25 cellular contexts compared by ENCODE assay signal in genomic region chr6:30641048-30641447, GRCh38. TPM values are rescaled to one million over a fixed set of nuclear protein-coding genes. Genes with fewer than 3 reads are reported as not detected.
A peak's percentile ranks its signal among the peaks of the same experiment; 100 is the strongest.
DNase-seq lines count a peak whose midpoint lies in the region; ATAC-seq and TF ChIP-seq lines count a peak whose summit lies in the region.
"Had no signal": no experiment of that assay in that cellular context is flagged by ENCODE, and none has a peak within 500 bp of the region (broad histone marks: within the 10 kb centered on the region; RNA-seq: fewer than 3 reads in every experiment).

No MANE protein-coding gene starts in this region.

- H3K27ac ChIP-seq in H9 (ENCODE audit: insufficient read length, low read depth, low read length): no peak overlapping the region
- H3K27ac ChIP-seq: breast epithelium, colonic mucosa, foreskin keratinocyte had no signal

- no peaks in the 10 kb centered on the region for H3K79me1 ChIP-seq in H9 (ENCODE audit: insufficient read depth, low read depth, low read length, poor library complexity, severe bottlenecking)

- H2AK5ac ChIP-seq in H9 (ENCODE audit: insufficient read length, low read length): no peak overlapping the region

- POLR2A ChIA-PET in GM10248 (lab: Yijun Ruan, JAX): interaction anchor here (0.5 kb wide), 2 partner anchors 13 to 857 kb away, joined by 3 to 6 read pairs; no protein-coding TSS in a partner anchor

- peaks cover 61% of the 10 kb centered on the region for H3K36me3 Mint-ChIP-seq in activated T-cell treated with anti-CD3 and anti-CD28 coated beads, Interleukin-2, amount 50 U/mL, for 24 hours (ENCODE audit: low read depth)
- peaks cover 17% of the 10 kb centered on the region for H3K36me3 Mint-ChIP-seq in activated T-cell treated with anti-CD3 and anti-CD28 coated beads, Interleukin-2, amount 50 U/mL, for 4 hours (ENCODE audit: insufficient read depth)
- peaks cover 28% of the 10 kb centered on the region for H3K36me3 Mint-ChIP-seq in activated T-helper 1 cell treated with anti-CD3 and anti-CD28 coated beads, Interleukin-12 subunit alpha, Interleukin-12 subunit beta, Interleukin-2, Interleukin-4 antibody, amounts not matched to agents 30 ng/mL and 10 ng/mL and 1 ng/mL, durations not matched to agents 14 hours and 24 hours and 36 hours (ENCODE audit: low read depth)
- peaks cover 10% of the 10 kb centered on the region for H3K36me3 Mint-ChIP-seq in neural crest cell (ENCODE audit: low read depth)
- H3K36me3 Mint-ChIP-seq in H9 (ENCODE audit: insufficient read depth in 1 of 3, low read depth in 3 of 3): peaks cover 12 to 71% (median 57%) of the 10 kb centered on the region in 3 experiments; a peak in 6 of 7 replicates

- H2BK120ac ChIP-seq in H9 (ENCODE audit: low read depth, low read length, poor library complexity, severe bottlenecking): no peak overlapping the region

- H4K20me1 ChIP-seq in H9 (ENCODE audit: control insufficient read depth, insufficient read depth, insufficient read length): no peaks in the 10 kb centered on the region

- H2BK12ac ChIP-seq in H9 (ENCODE audit: insufficient read length, low read depth, low read length): no peak overlapping the region

- H2AFZ ChIP-seq in H9 (ENCODE audit: low read length): no peak overlapping the region

- H3K9me3 ChIP-seq in H9 (ENCODE audit: control insufficient read depth, low read depth, low read length): no peaks in the 10 kb centered on the region
- H3K9me3 ChIP-seq: breast epithelium, colonic mucosa, HAP-1, SK-N-SH had no signal

- CTCF ChIA-PET in GM10248 (lab: Yijun Ruan, JAX): interaction anchor here (0.7 to 1.4 kb wide), 4 partner anchors 19 to 38 kb away, joined by 3 to 5 read pairs (median 3); partner anchors contain the start of gene DHX16

- no peak overlapping the region for H4K91ac ChIP-seq in H9 (ENCODE audit: insufficient read length, low read depth, low read length)

- no peak overlapping the region for H3K56ac ChIP-seq in H9 (ENCODE audit: insufficient read length, low read depth, low read length)

- no peaks in the 10 kb centered on the region for H3K4me1 ChIP-seq in H9 (ENCODE audit: insufficient read depth, low read length)
- H3K4me1 ChIP-seq: breast epithelium, foreskin keratinocyte had no signal

- no peak overlapping the region for H3T11ph ChIP-seq in H9 (ENCODE audit: low read length)

- H3K79me2 ChIP-seq in H9 (ENCODE audit: insufficient read depth, low read length): no peaks in the 10 kb centered on the region

- peaks cover 24% of the 10 kb centered on the region for H3K4me1 Mint-ChIP-seq in activated T-cell treated with anti-CD3 and anti-CD28 coated beads, Interleukin-2, amount 50 U/mL, for 24 hours (ENCODE audit: low read depth)
- peaks cover 23% of the 10 kb centered on the region for H3K4me1 Mint-ChIP-seq in activated T-cell treated with anti-CD3 and anti-CD28 coated beads, Interleukin-2, amount 50 U/mL, for 4 hours (ENCODE audit: low read depth)
- peaks cover 25% of the 10 kb centered on the region for H3K4me1 Mint-ChIP-seq in activated T-helper 1 cell treated with anti-CD3 and anti-CD28 coated beads, Interleukin-12 subunit alpha, Interleukin-12 subunit beta, Interleukin-2, Interleukin-4 antibody, amounts not matched to agents 30 ng/mL and 10 ng/mL and 1 ng/mL, durations not matched to agents 14 hours and 24 hours and 36 hours (ENCODE audit: low read depth)
- peaks cover 7% of the 10 kb centered on the region for H3K4me1 Mint-ChIP-seq in neural crest cell
- H3K4me1 Mint-ChIP-seq in H9: peaks cover 5% of the 10 kb centered on the region in 2 experiments

- H2BK20ac ChIP-seq in H9 (ENCODE audit: low read depth, low read length, poor library complexity, severe bottlenecking): no peak overlapping the region

- no peak overlapping the region for H3K23ac ChIP-seq in H9 (ENCODE audit: insufficient read length, low read depth, low read length)

- no peak overlapping the region for H2BK5ac ChIP-seq in H9 (ENCODE audit: insufficient read length, low read length)

- ATAC-seq in activated T-cell treated with anti-CD3 and anti-CD28 coated beads, Interleukin-2, amount 50 U/mL, for 4 hours: no peak
- no peak for ATAC-seq in Right ventricle myocardium inferior
- ATAC-seq: foreskin keratinocyte had no signal

- H3K23me2 ChIP-seq in H9 (ENCODE audit: insufficient read length, low read depth, low read length, poor library complexity, severe bottlenecking): no peaks in the 10 kb centered on the region

- no peak overlapping the region for H3K18ac ChIP-seq in H9 (ENCODE audit: insufficient read length, low read depth, low read length)

- H3K27ac Mint-ChIP-seq in activated T-cell treated with anti-CD3 and anti-CD28 coated beads, Interleukin-2, amount 50 U/mL, for 24 hours: peak overlapping the region; percentile 41
- peak overlapping the region; percentile 67 for H3K27ac Mint-ChIP-seq in activated T-helper 1 cell treated with anti-CD3 and anti-CD28 coated beads, Interleukin-12 subunit alpha, Interleukin-12 subunit beta, Interleukin-2, Interleukin-4 antibody, amounts not matched to agents 30 ng/mL and 10 ng/mL and 1 ng/mL, durations not matched to agents 14 hours and 24 hours and 36 hours
- H3K27ac Mint-ChIP-seq in neural crest cell (ENCODE audit: unreplicated experiment): peak overlapping the region; percentile 84
- peak overlapping the region in 1 of 3 experiments; percentile 82; a peak in 3 of 7 replicates for H3K27ac Mint-ChIP-seq in H9
- H3K27ac Mint-ChIP-seq: memory B cell had no signal

- no peak for DNase-seq in activated T-cell treated with anti-CD3 and anti-CD28 coated beads, Interleukin-2, amount 50 U/mL, for 24 hours
- no peak for DNase-seq in activated T-cell treated with anti-CD3 and anti-CD28 coated beads, Interleukin-2, amount 50 U/mL, for 4 hours
- peak; percentile 70 for DNase-seq in Jurkat, Clone E6-1 (ENCODE audit: low read depth, low spot score)
- DNase-seq in activated T-helper 1 cell treated with anti-CD3 and anti-CD28 coated beads, Interleukin-12 subunit alpha, Interleukin-12 subunit beta, Interleukin-2, Interleukin-4 antibody, amounts not matched to agents 30 ng/mL and 10 ng/mL and 1 ng/mL, durations not matched to agents 14 hours and 24 hours and 36 hours (ENCODE audit: low spot score): no peak
- DNase-seq in neural crest cell (ENCODE audit: low read depth, low spot score): no peak
- DNase-seq in GM10248 (ENCODE audit: extremely low spot score): no peak
- DNase-seq in Right ventricle myocardium inferior (ENCODE audit: missing footprints): no peak
- DNase-seq in H9: no peak
- DNase-seq: activated effector memory CD4-positive, alpha-beta T cell treated with anti-CD3 and anti-CD28 coated beads, Interleukin-2, amount 50 U/mL, for 16 hours; amygdala; colonic mucosa; COR-L47; effector memory CD4-positive, alpha-beta T cell; foreskin keratinocyte; left colon; NCI-H2081 treated with DMSO at 0.1 percent for 48 hours; NCI-H345; NCI-H748 treated with DMSO at 0.1 percent for 48 hours; occipital lobe; RPMI8226; SK-N-SH; T-helper 9 cell had no signal

- no CpG with 5 or more reads among the region's 1 CpG for WGBS in H9 (ENCODE audit: extremely low coverage, insufficient read length, low lambda C conversion rate)

- H3K14ac ChIP-seq in H9 (ENCODE audit: insufficient read depth, low read length): no peak overlapping the region

- H3K4ac ChIP-seq in H9 (ENCODE audit: low read depth, low read length): no peak overlapping the region

- H4K8ac ChIP-seq in H9 (replicated peaks; ENCODE audit: insufficient read length, low read depth, low read length): no peak overlapping the region

- H2BK15ac ChIP-seq in H9 (ENCODE audit: low read depth, low read length): no peak overlapping the region

- no peak overlapping the region for H3K4me2 ChIP-seq in H9 (ENCODE audit: insufficient read depth, insufficient read length, low read length)
- H3K4me2 ChIP-seq: SK-N-SH had no signal

- H3K27me3 Mint-ChIP-seq in activated T-cell treated with anti-CD3 and anti-CD28 coated beads, Interleukin-2, amount 50 U/mL, for 24 hours: no peaks in the 10 kb centered on the region
- H3K27me3 Mint-ChIP-seq in activated T-cell treated with anti-CD3 and anti-CD28 coated beads, Interleukin-2, amount 50 U/mL, for 4 hours (ENCODE audit: low read depth): no peaks in the 10 kb centered on the region
- H3K27me3 Mint-ChIP-seq in activated T-helper 1 cell treated with anti-CD3 and anti-CD28 coated beads, Interleukin-12 subunit alpha, Interleukin-12 subunit beta, Interleukin-2, Interleukin-4 antibody, amounts not matched to agents 30 ng/mL and 10 ng/mL and 1 ng/mL, durations not matched to agents 14 hours and 24 hours and 36 hours (ENCODE audit: insufficient read depth): no peaks in the 10 kb centered on the region
- H3K27me3 Mint-ChIP-seq in neural crest cell (ENCODE audit: low read depth) (no peaks in the 10 kb centered on the region), H9 (ENCODE audit: low read depth) (no peaks in the 10 kb centered on the region)
- H3K27me3 Mint-ChIP-seq: memory B cell had no signal

- H4K5ac ChIP-seq in H9 (ENCODE audit: insufficient read length, low read depth, low read length): no peak overlapping the region

- H3K27me3 ChIP-seq in H9 (ENCODE audit: insufficient read depth, low read length): no peaks in the 10 kb centered on the region
- H3K27me3 ChIP-seq: breast epithelium, colonic mucosa, foreskin keratinocyte had no signal

- no peaks in the 10 kb centered on the region for H3K9me3 Mint-ChIP-seq in activated T-cell treated with anti-CD3 and anti-CD28 coated beads, Interleukin-2, amount 50 U/mL, for 24 hours
- no peaks in the 10 kb centered on the region for H3K9me3 Mint-ChIP-seq in activated T-cell treated with anti-CD3 and anti-CD28 coated beads, Interleukin-2, amount 50 U/mL, for 4 hours
- no peaks in the 10 kb centered on the region for H3K9me3 Mint-ChIP-seq in activated T-helper 1 cell treated with anti-CD3 and anti-CD28 coated beads, Interleukin-12 subunit alpha, Interleukin-12 subunit beta, Interleukin-2, Interleukin-4 antibody, amounts not matched to agents 30 ng/mL and 10 ng/mL and 1 ng/mL, durations not matched to agents 14 hours and 24 hours and 36 hours
- H3K9me3 Mint-ChIP-seq in neural crest cell (no peaks in the 10 kb centered on the region), H9 (no peaks in the 10 kb centered on the region)
- H3K9me3 Mint-ChIP-seq: memory B cell had no signal

- H3K9ac ChIP-seq in H9 (ENCODE audit: extremely low read depth, insufficient read length, low read length): no peak overlapping the region
- H3K9ac ChIP-seq: SK-N-SH had no signal

- no peak overlapping the region for H3K4me3 Mint-ChIP-seq in activated T-cell treated with anti-CD3 and anti-CD28 coated beads, Interleukin-2, amount 50 U/mL, for 24 hours
- no peak overlapping the region for H3K4me3 Mint-ChIP-seq in activated T-cell treated with anti-CD3 and anti-CD28 coated beads, Interleukin-2, amount 50 U/mL, for 4 hours
- H3K4me3 Mint-ChIP-seq in activated T-helper 1 cell treated with anti-CD3 and anti-CD28 coated beads, Interleukin-12 subunit alpha, Interleukin-12 subunit beta, Interleukin-2, Interleukin-4 antibody, amounts not matched to agents 30 ng/mL and 10 ng/mL and 1 ng/mL, durations not matched to agents 14 hours and 24 hours and 36 hours: no peak overlapping the region
- no peak overlapping the region for H3K4me3 Mint-ChIP-seq in neural crest cell
- no peak overlapping the region for H3K4me3 Mint-ChIP-seq in H9
- H3K4me3 Mint-ChIP-seq: memory B cell had no signal

- intact Hi-C loops in activated T-helper 1 cell treated with anti-CD3 and anti-CD28 coated beads, Interleukin-12 subunit alpha, Interleukin-12 subunit beta, Interleukin-2, Interleukin-4 antibody, amounts not matched to agents 30 ng/mL and 10 ng/mL and 1 ng/mL, durations not matched to agents 14 hours and 24 hours and 36 hours (cut with micrococcal nuclease): no loop called here
- intact Hi-C loops in Right ventricle myocardium inferior (cut with DNase I): no loop called here

- H3K4me3 ChIP-seq in Jurkat, Clone E6-1 (ENCODE audit: low read length): no peak overlapping the region
- H3K4me3 ChIP-seq: breast epithelium, colonic mucosa, HAP-1 had no signal

- no peak for TF ChIP-seq CTCF in neural crest cell (conservative IDR thresholded peaks at IDR 0.05)
- TF ChIP-seq CTCF in GM10248 (IDR thresholded peaks at IDR 0.05; ENCODE audit: control extremely low read depth, extremely low read depth, low read depth, missing control alignments): no peak
- TF ChIP-seq CTCF in H9 (conservative IDR thresholded peaks at IDR 0.05): no peak

RNA-seq across cellular contexts. Expression of gene C6orf136, which starts 5.9 kb away (rescaled TPM):
- total RNA-seq in activated T-cell treated with anti-CD3 and anti-CD28 coated beads, Interleukin-2, amount 50 U/mL, for 4 hours: 10 to 100 TPM; 34.7 to 36.7 (median 36.6) TPM
- 32.3 TPM for polyA plus RNA-seq in Jurkat, Clone E6-1 (2012; ENCODE audit: insufficient read depth, insufficient read length)
- total RNA-seq in activated T-helper 1 cell treated with anti-CD3 and anti-CD28 coated beads, Interleukin-12 subunit alpha, Interleukin-12 subunit beta, Interleukin-2, Interleukin-4 antibody, amounts not matched to agents 30 ng/mL and 10 ng/mL and 1 ng/mL, durations not matched to agents 14 hours and 24 hours and 36 hours: 23.9 and 36.0 TPM in 2 replicates
- total RNA-seq in neural crest cell (15.4 and 17.4 TPM in 2 replicates), Right ventricle myocardium inferior (54.1 TPM), H9 (2021) (22.2 and 23.9 TPM in 2 replicates)

RNA-seq across cellular contexts. Expression of gene ATAT1, which starts 14.4 kb away (rescaled TPM):
- total RNA-seq in activated T-cell treated with anti-CD3 and anti-CD28 coated beads, Interleukin-2, amount 50 U/mL, for 4 hours: 10 to 100 TPM in 1 of 3 donors, 1 to 10 TPM in 2; 5.9 to 10.3 (median 9.5) TPM
- polyA plus RNA-seq in Jurkat, Clone E6-1 (2012; ENCODE audit: insufficient read depth, insufficient read length): 46.1 TPM
- total RNA-seq in activated T-helper 1 cell treated with anti-CD3 and anti-CD28 coated beads, Interleukin-12 subunit alpha, Interleukin-12 subunit beta, Interleukin-2, Interleukin-4 antibody, amounts not matched to agents 30 ng/mL and 10 ng/mL and 1 ng/mL, durations not matched to agents 14 hours and 24 hours and 36 hours: 11.6 and 13.4 TPM in 2 replicates
- 58.2 and 62.3 TPM in 2 replicates for total RNA-seq in neural crest cell
- 1.9 TPM for total RNA-seq in Right ventricle myocardium inferior
- total RNA-seq in H9 (2021): 19.6 and 20.1 TPM in 2 replicates

RNA-seq across cellular contexts. Expression of gene MRPS18B, which starts 23.4 kb away (rescaled TPM):
- total RNA-seq in activated T-cell treated with anti-CD3 and anti-CD28 coated beads, Interleukin-2, amount 50 U/mL, for 4 hours: 100 to 1,000 TPM in 2 of 3 donors, 10 to 100 TPM in 1; 98.6 to 108 (median 103) TPM
- 101 TPM for polyA plus RNA-seq in Jurkat, Clone E6-1 (2012; ENCODE audit: insufficient read depth, insufficient read length)
- total RNA-seq in activated T-helper 1 cell treated with anti-CD3 and anti-CD28 coated beads, Interleukin-12 subunit alpha, Interleukin-12 subunit beta, Interleukin-2, Interleukin-4 antibody, amounts not matched to agents 30 ng/mL and 10 ng/mL and 1 ng/mL, durations not matched to agents 14 hours and 24 hours and 36 hours: 75.5 and 77.7 TPM in 2 replicates
- total RNA-seq in neural crest cell (36.7 and 39.3 TPM in 2 replicates), Right ventricle myocardium inferior (129 TPM), H9 (2021) (49.7 and 54.0 TPM in 2 replicates)

RNA-seq across cellular contexts. Expression of gene PPP1R10, which starts 24.0 kb away (rescaled TPM):
- 100 to 1,000 TPM; 102 to 106 (median 106) TPM for total RNA-seq in activated T-cell treated with anti-CD3 and anti-CD28 coated beads, Interleukin-2, amount 50 U/mL, for 4 hours
- polyA plus RNA-seq in Jurkat, Clone E6-1 (2012; ENCODE audit: insufficient read depth, insufficient read length): 29.9 TPM
- 124 and 126 TPM in 2 replicates for total RNA-seq in activated T-helper 1 cell treated with anti-CD3 and anti-CD28 coated beads, Interleukin-12 subunit alpha, Interleukin-12 subunit beta, Interleukin-2, Interleukin-4 antibody, amounts not matched to agents 30 ng/mL and 10 ng/mL and 1 ng/mL, durations not matched to agents 14 hours and 24 hours and 36 hours
- total RNA-seq in neural crest cell: 138 and 145 TPM in 2 replicates
- 33.5 TPM for total RNA-seq in Right ventricle myocardium inferior
- 123 and 126 TPM in 2 replicates for total RNA-seq in H9 (2021)

RNA-seq across cellular contexts. Expression of gene DHX16, which starts 31.8 kb away (rescaled TPM):
- total RNA-seq in activated T-cell treated with anti-CD3 and anti-CD28 coated beads, Interleukin-2, amount 50 U/mL, for 4 hours: 10 to 100 TPM; 54.2 to 57.2 (median 54.8) TPM
- polyA plus RNA-seq in Jurkat, Clone E6-1 (2012; ENCODE audit: insufficient read depth, insufficient read length): 71.4 TPM
- 52.0 and 54.2 TPM in 2 replicates for total RNA-seq in activated T-helper 1 cell treated with anti-CD3 and anti-CD28 coated beads, Interleukin-12 subunit alpha, Interleukin-12 subunit beta, Interleukin-2, Interleukin-4 antibody, amounts not matched to agents 30 ng/mL and 10 ng/mL and 1 ng/mL, durations not matched to agents 14 hours and 24 hours and 36 hours
- total RNA-seq in neural crest cell (30.3 and 31.3 TPM in 2 replicates), Right ventricle myocardium inferior (20.6 TPM), H9 (2021) (34.5 and 34.8 TPM in 2 replicates)
